26 cellular contexts compared by ENCODE assay signal in genomic region chr3:26719148-26719547, GRCh38.
DNase-seq lines count a peak whose midpoint lies in the region; ATAC-seq and TF ChIP-seq lines count a peak whose summit lies in the region.
"Had no signal": no experiment of that assay in that cellular context is flagged by ENCODE, and none has a peak within 500 bp of the region (broad histone marks: within the 10 kb centered on the region; RNA-seq: fewer than 3 reads in every experiment).

No MANE protein-coding gene starts in this region.

- TF ChIP-seq CTCF in right atrium auricular region (IDR thresholded peaks at IDR 0.05) (no peak), WERI-Rb-1 (IDR thresholded peaks at IDR 0.05; ENCODE audit: low read depth, low read length) (no peak), transverse colon (IDR thresholded peaks at IDR 0.05) (no peak)

- H3K36me3 ChIP-seq in right atrium auricular region (no peaks in the 10 kb centered on the region), WERI-Rb-1 (no peaks in the 10 kb centered on the region), transverse colon (no peaks in the 10 kb centered on the region)

- 57 to 72% methylated on average over 4 of the region's 4 CpGs for WGBS in transverse colon (ENCODE audit: low coverage in 1 of 2), 2 donors

- no peak for TF ChIP-seq EP300 in transverse colon (IDR thresholded peaks at IDR 0.05; ENCODE audit: low read depth)

- no peak overlapping the region for H3K4me3 ChIP-seq in right atrium auricular region
- H3K4me3 ChIP-seq in WERI-Rb-1 (ENCODE audit: low read depth, low read length), result no peak overlapping the region
- no peak overlapping the region for H3K4me3 ChIP-seq in transverse colon
- H3K4me3 ChIP-seq: SK-N-MC had no signal

- no peak for ATAC-seq in left ventricle myocardium superior
- no peak for ATAC-seq in HG02571 (IDR thresholded peaks at IDR 0.05; ENCODE audit: unreplicated experiment)
- ATAC-seq: HCT116, Panc1 had no signal

- peak; percentile 34 for DNase-seq in left ventricle myocardium superior
- no peak for DNase-seq in right atrium auricular region (ENCODE audit: low spot score)
- DNase-seq in WERI-Rb-1, result peak; percentile 10
- DNase-seq in medulla oblongata (ENCODE audit: extremely low spot score), result peak; percentile 21
- peak; percentile 30 for DNase-seq in retina
- DNase-seq in NCI-H2227 treated with DMSO at 0.1 percent for 48 hours (lab: John Stamatoyannopoulos, UW), result no peak
- no peak for DNase-seq in transverse colon
- DNase-seq: AML-193; C1 segment of cervical spinal cord; CD4-positive, alpha-beta memory T cell; COR-L47; NCI-H1048; NCI-H1417 treated with DMSO at 0.1 percent for 48 hours; NCI-H1694 treated with DMSO at 0.1 percent for 48 hours; NCI-H2081; NCI-H446; NCI-H524 treated with DMSO at 0.1 percent for 48 hours; NCI-H774; SIG-M5 had no signal

- intact Hi-C loops in left ventricle myocardium superior (cut with micrococcal nuclease), result loop anchor here (10.0 kb wide), 1 partner anchor 1074 kb away; no protein-coding TSS in a partner anchor
- intact Hi-C loops in transverse colon (cut with DNase I; ENCODE audit: low total_unique reads), result no loop called here

- H3K9me3 ChIP-seq in right atrium auricular region (no peaks in the 10 kb centered on the region), WERI-Rb-1 (ENCODE audit: severe bottlenecking) (no peaks in the 10 kb centered on the region), transverse colon (no peaks in the 10 kb centered on the region)

- H3K4me1 ChIP-seq in right atrium auricular region (no peaks in the 10 kb centered on the region), transverse colon (no peaks in the 10 kb centered on the region)

- no peak overlapping the region for H3K27ac ChIP-seq in right atrium auricular region
- H3K27ac ChIP-seq in WERI-Rb-1, result no peak overlapping the region
- H3K27ac ChIP-seq in transverse colon, result no peak overlapping the region
- H3K27ac ChIP-seq: HL-60, KMS-11, RWPE1, SK-N-MC had no signal

- in situ Hi-C loops in transverse colon (cut with MboI; ENCODE audit: low pct_ligation_motif_present in 1 of 4, low pct_unique_long_range_greater_than_20kb in 1 of 4, low sequenced_read_pairs in 3 of 4), result loop anchor here in 1 of 4 donors (25.0 kb wide), 1 partner anchor 882 kb away; no protein-coding TSS in a partner anchor

- TF ChIP-seq POLR2A in transverse colon (IDR thresholded peaks at IDR 0.05), result no peak

- H3K27me3 ChIP-seq in right atrium auricular region (no peaks in the 10 kb centered on the region), WERI-Rb-1 (ENCODE audit: insufficient read depth, low read depth, severe bottlenecking) (no peaks in the 10 kb centered on the region), transverse colon (no peaks in the 10 kb centered on the region)

Comparison
In these comparisons a context has a peak if more than half of its experiments do, and no peak if none do; other contexts are left out.
1. DNase-seq: peak in left ventricle myocardium superior (single experiment), WERI-Rb-1 (single experiment), medulla oblongata (single experiment) and retina (single experiment); none in right atrium auricular region (single experiment), NCI-H2227 treated with DMSO at 0.1 percent for 48 hours (single experiment) and transverse colon (single experiment).